Comparison of ENCODE assay signal across 15 cellular contexts in the genomic region with DNA sequence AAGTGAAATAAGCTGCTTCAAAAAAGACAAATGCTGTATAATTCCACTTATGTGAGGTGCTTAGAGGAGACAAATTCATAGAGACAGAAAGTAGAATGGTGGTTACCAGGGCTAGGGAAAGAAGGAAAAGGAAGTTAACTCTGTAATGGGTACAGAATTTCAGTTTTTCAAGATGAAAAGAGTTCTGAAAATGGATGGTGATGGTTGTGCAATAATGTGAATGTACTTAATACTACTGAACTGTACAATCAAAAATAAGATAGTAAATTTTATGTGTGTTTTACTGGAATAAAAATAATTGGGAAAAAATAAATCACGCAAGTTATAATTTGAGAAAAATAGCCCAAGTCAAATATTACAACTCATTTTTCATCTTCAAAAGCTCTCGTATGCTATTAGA. TPM values are rescaled to one million over a fixed set of nuclear protein-coding genes. Genes with fewer than 3 reads are reported as not detected.
DNase-seq lines count a peak whose midpoint lies in the region; ATAC-seq and TF ChIP-seq lines count a peak whose summit lies in the region.
"Had no signal": no experiment of that assay in that cellular context is flagged by ENCODE, and none has a peak within 500 bp of the region (broad histone marks: within the 10 kb centered on the region; RNA-seq: fewer than 3 reads in every experiment).

No MANE protein-coding gene starts in this region.

- H3K36me3 Mint-ChIP-seq in activated naive CD4-positive, alpha-beta T cell treated with anti-CD3 and anti-CD28 coated beads, Interleukin-2, amount 50 U/mL, for 24 hours = peaks cover 8% of the 10 kb centered on the region
- peaks cover 27% of the 10 kb centered on the region for H3K36me3 Mint-ChIP-seq in T-cell

- no peak for TF ChIP-seq CTCF in left lung (IDR thresholded peaks at IDR 0.05)
- no peak for TF ChIP-seq CTCF in uterus (IDR thresholded peaks at IDR 0.05)
- TF ChIP-seq CTCF in psoas muscle (IDR thresholded peaks at IDR 0.05) = no peak
- TF ChIP-seq CTCF in WERI-Rb-1 (IDR thresholded peaks at IDR 0.05; ENCODE audit: low read depth, low read length) = no peak

- H3K4me3 Mint-ChIP-seq in activated naive CD4-positive, alpha-beta T cell treated with anti-CD3 and anti-CD28 coated beads, Interleukin-2, amount 50 U/mL, for 24 hours = peak overlapping the region; percentile 68
- H3K4me3 Mint-ChIP-seq in T-cell = peak overlapping the region in 2 of 3 donors; percentile 54 to 63

- WGBS in psoas muscle, 3 donors = 69 to 79% (median 74%) methylated on average over 2 of the region's 2 CpGs

- H3K27me3 Mint-ChIP-seq in activated naive CD4-positive, alpha-beta T cell treated with anti-CD3 and anti-CD28 coated beads, Interleukin-2, amount 50 U/mL, for 24 hours = no peaks in the 10 kb centered on the region
- H3K27me3 Mint-ChIP-seq in T-cell = no peaks in the 10 kb centered on the region

- POLR2A ChIA-PET in T-cell (lab: Charles Lee) = interaction anchor here (1.0 to 1.1 kb wide), 3 partner anchors 9 to 12 kb away, joined by 3 to 4 read pairs (median 3); no protein-coding TSS in a partner anchor

- CTCF ChIA-PET in T-cell (lab: Charles Lee) = interaction anchor here (1.2 to 2.6 kb wide), 3 partner anchors 11 to 146 kb away, joined by 3 to 16 read pairs (median 3); no protein-coding TSS in a partner anchor

- ATAC-seq in T-cell (replicated peaks in 1 of 4) (no peak), left lung (no peak), psoas muscle (no peak)

- DNase-seq in activated naive CD4-positive, alpha-beta T cell (lab: John Stamatoyannopoulos, UW) = no peak
- DNase-seq in T-cell (no peak), left lung (no peak), uterus (no peak), GDM1 (lab: John Stamatoyannopoulos, UW) (no peak), psoas muscle (no peak), WERI-Rb-1 (no peak)
- DNase-seq: activated CD4-positive, CD25-positive, alpha-beta regulatory T cell; NCI-H146; NCI-H526; Right ventricle myocardium superior; stimulated activated CD4-positive, alpha-beta T cell treated with anti-CD3 and anti-CD28 coated beads, Interleukin-2, amount 100 ng/mL, for 24 hours had no signal

- TF ChIP-seq POLR2A in uterus (IDR thresholded peaks at IDR 0.05) = no peak

- peaks cover 23 to 56% of the 10 kb centered on the region in 2 donors for H3K4me1 ChIP-seq in left lung
- peaks cover 4 to 12% of the 10 kb centered on the region in 2 donors for H3K4me1 ChIP-seq in uterus
- no peaks in the 10 kb centered on the region for H3K4me1 ChIP-seq in psoas muscle
- H3K4me1 ChIP-seq: prostate gland had no signal

- peaks cover 97% of the 10 kb centered on the region for H3K4me1 Mint-ChIP-seq in activated naive CD4-positive, alpha-beta T cell treated with anti-CD3 and anti-CD28 coated beads, Interleukin-2, amount 50 U/mL, for 24 hours
- H3K4me1 Mint-ChIP-seq in T-cell = peaks cover 94 to 99% (median 97%) of the 10 kb centered on the region in 3 donors

- H3K9me3 ChIP-seq in left lung (no peaks in the 10 kb centered on the region), uterus (no peaks in the 10 kb centered on the region), psoas muscle (no peaks in the 10 kb centered on the region), WERI-Rb-1 (ENCODE audit: severe bottlenecking) (no peaks in the 10 kb centered on the region)
- H3K9me3 ChIP-seq: prostate gland had no signal

- H3K27ac ChIP-seq in left lung = peak overlapping the region; percentile 4 to 63
- H3K27ac ChIP-seq in uterus = peak overlapping the region; percentile 28 to 33
- no peak overlapping the region for H3K27ac ChIP-seq in psoas muscle
- no peak overlapping the region for H3K27ac ChIP-seq in WERI-Rb-1
- H3K27ac ChIP-seq: prostate gland had no signal

- no peaks in the 10 kb centered on the region for H3K9me3 Mint-ChIP-seq in activated naive CD4-positive, alpha-beta T cell treated with anti-CD3 and anti-CD28 coated beads, Interleukin-2, amount 50 U/mL, for 24 hours
- H3K9me3 Mint-ChIP-seq in T-cell = peaks cover 0 to under 1% (median 0%) of the 10 kb centered on the region in 3 donors

- intact Hi-C loops in left lung (cut with DNase I) = no loop called here
- intact Hi-C loops in uterus (cut with DNase I; ENCODE audit: low total_unique reads) = no loop called here
- intact Hi-C loops in psoas muscle (cut with DNase I) = no loop called here

- H3K27ac Mint-ChIP-seq in activated naive CD4-positive, alpha-beta T cell treated with anti-CD3 and anti-CD28 coated beads, Interleukin-2, amount 50 U/mL, for 24 hours = peak overlapping the region; percentile 91
- H3K27ac Mint-ChIP-seq in T-cell = peak overlapping the region; percentile 83 to 99

- H3K36me3 ChIP-seq in left lung (no peaks in the 10 kb centered on the region), uterus (no peaks in the 10 kb centered on the region), psoas muscle (ENCODE audit: insufficient read depth in 1 of 2, low read depth in 1 of 2) (no peaks in the 10 kb centered on the region), WERI-Rb-1 (no peaks in the 10 kb centered on the region)
- H3K36me3 ChIP-seq: prostate gland had no signal

- no peaks in the 10 kb centered on the region for H3K27me3 ChIP-seq in left lung
- no peaks in the 10 kb centered on the region for H3K27me3 ChIP-seq in uterus
- H3K27me3 ChIP-seq in psoas muscle (ENCODE audit: insufficient read depth in 3 of 3, low read length in 2 of 3) = peaks cover 0 to 4% (median 0%) of the 10 kb centered on the region in 3 donors
- H3K27me3 ChIP-seq in WERI-Rb-1 (ENCODE audit: insufficient read depth, low read depth, severe bottlenecking) = peaks cover 50% of the 10 kb centered on the region

- H3K4me3 ChIP-seq in left lung (no peak overlapping the region), uterus (no peak overlapping the region), psoas muscle (no peak overlapping the region), WERI-Rb-1 (ENCODE audit: low read depth, low read length) (no peak overlapping the region)
- H3K4me3 ChIP-seq: coronary artery, prostate gland had no signal

RNA-seq across cellular contexts. Expression of a gene that starts 27.5 kb away (rescaled TPM):
- 100 to 1,000 TPM; 103 to 134 (median 123) TPM for total RNA-seq in T-cell
- total RNA-seq in left lung = 10 to 100 TPM; 16.5 to 43.5 TPM
- 10 to 100 TPM in 1 of 4 donors, 1 to 10 TPM in 3; 3.1 to 11.4 (median 6.6) TPM for total RNA-seq in uterus
- total RNA-seq in psoas muscle = 1 to 10 TPM; 1.8 to 4.8 (median 2.2) TPM
- polyA plus RNA-seq in psoas muscle = 1 to 10 TPM; 1.1 to 1.9 (median 1.6) TPM

Comparison
In these comparisons a context has a peak if more than half of its experiments do, and no peak if none do; other contexts are left out.
1. H3K27ac ChIP-seq: peak in left lung (2 of 2) and uterus (2 of 2); none in psoas muscle (single experiment) and WERI-Rb-1 (single experiment).